Comparison of ENCODE assay signal across 8 cellular contexts in genomic region chr5:80755634-80756033, GRCh38.
DNase-seq lines count a peak whose midpoint lies in the region; ATAC-seq, FAIRE-seq and TF ChIP-seq lines count a peak whose summit lies in the region.
"Had no signal": no experiment of that assay in that cellular context is flagged by ENCODE, and none has a peak within 500 bp of the region (broad histone marks: within the 10 kb centered on the region; RNA-seq: fewer than 3 reads in every experiment).

No MANE protein-coding gene starts in this region.

- peak; percentile 19 for DNase-seq in GM19239 (ENCODE audit: insufficient read length, low spot score)
- DNase-seq in natural killer cell: no peak
- no peak for DNase-seq in nucleus accumbens (lab: John Stamatoyannopoulos, UW)
- no peak for DNase-seq in GOT3 (lab: John Stamatoyannopoulos, UW)
- no peak for DNase-seq in urothelium cell line (ENCODE audit: low spot score)

- peak; percentile 94 for FAIRE-seq in GM19239 (lab: Jason Lieb, UNC)
- FAIRE-seq in urothelium cell line (lab: Jason Lieb, UNC): no peak

- TF ChIP-seq CTCF in natural killer cell (IDR thresholded peaks at IDR 0.05): no peak

- peaks cover 19% of the 10 kb centered on the region for H3K9me3 Mint-ChIP-seq in T-helper 1 cell treated with Interleukin-12 subunit alpha and Interleukin-12 subunit beta and Interleukin-4 antibody, amounts not matched to agents 30 μg/mL and 1 μg/mL, for 36 hours
- no peaks in the 10 kb centered on the region for H3K9me3 Mint-ChIP-seq in natural killer cell

- peak overlapping the region; percentile 74 for H3K4me3 Mint-ChIP-seq in T-helper 1 cell treated with Interleukin-12 subunit alpha and Interleukin-12 subunit beta and Interleukin-4 antibody, amounts not matched to agents 30 μg/mL and 1 μg/mL, for 36 hours
- peak overlapping the region; percentile 75 for H3K4me3 Mint-ChIP-seq in natural killer cell

- H3K27ac Mint-ChIP-seq in T-helper 1 cell treated with Interleukin-12 subunit alpha and Interleukin-12 subunit beta and Interleukin-4 antibody, amounts not matched to agents 30 μg/mL and 1 μg/mL, for 36 hours: peak overlapping the region; percentile 92
- H3K27ac Mint-ChIP-seq in natural killer cell: peak overlapping the region; percentile 91 to 94

- peaks cover 54% of the 10 kb centered on the region for H3K36me3 Mint-ChIP-seq in T-helper 1 cell treated with Interleukin-12 subunit alpha and Interleukin-12 subunit beta and Interleukin-4 antibody, amounts not matched to agents 30 μg/mL and 1 μg/mL, for 36 hours (ENCODE audit: low read depth)
- no peaks in the 10 kb centered on the region for H3K36me3 Mint-ChIP-seq in natural killer cell

- intact Hi-C loops in natural killer cell (cut with micrococcal nuclease): loop anchor here (5.0 kb wide), 2 partner anchors 92 to 207 kb away; partner anchors contain the start of gene RASGRF2

- peaks cover 67% of the 10 kb centered on the region for H3K4me1 Mint-ChIP-seq in T-helper 1 cell treated with Interleukin-12 subunit alpha and Interleukin-12 subunit beta and Interleukin-4 antibody, amounts not matched to agents 30 μg/mL and 1 μg/mL, for 36 hours (ENCODE audit: low read depth)
- peaks cover 62 to 80% of the 10 kb centered on the region in 2 donors for H3K4me1 Mint-ChIP-seq in natural killer cell

- ATAC-seq in HG02943 (IDR thresholded peaks at IDR 0.05; ENCODE audit: low read depth, unreplicated experiment) (peak; percentile 97), natural killer cell (peak; percentile 86 to 97 (median 91))
- ATAC-seq: Panc1 had no signal

- no peaks in the 10 kb centered on the region for H3K27me3 Mint-ChIP-seq in T-helper 1 cell treated with Interleukin-12 subunit alpha and Interleukin-12 subunit beta and Interleukin-4 antibody, amounts not matched to agents 30 μg/mL and 1 μg/mL, for 36 hours (ENCODE audit: low read depth)
- no peaks in the 10 kb centered on the region for H3K27me3 Mint-ChIP-seq in natural killer cell (ENCODE audit: low read depth in 2 of 2)
